Comparison of ENCODE assay signal across 17 cellular contexts in genomic region chr7:92612501-92612900, GRCh38. TPM values are rescaled to one million over a fixed set of nuclear protein-coding genes. Genes with fewer than 3 reads are reported as not detected.
A peak's percentile ranks its signal among the peaks of the same experiment; 100 is the strongest.
DNase-seq lines count a peak whose midpoint lies in the region; ATAC-seq and TF ChIP-seq lines count a peak whose summit lies in the region.
"Had no signal": no experiment of that assay in that cellular context is flagged by ENCODE, and none has a peak within 500 bp of the region (broad histone marks: within the 10 kb centered on the region; RNA-seq: fewer than 3 reads in every experiment).

No MANE protein-coding gene starts in this region.

- H3K4me1 Mint-ChIP-seq in activated CD8-positive, alpha-beta memory T cell treated with anti-CD3 and anti-CD28 coated beads, Interleukin-2, amount 10 ng/mL, durations not matched to agents 7 days and 5 days = peaks cover 50% of the 10 kb centered on the region
- H3K4me1 Mint-ChIP-seq in CD4-positive, alpha-beta T cell (ENCODE audit: low read depth) = peaks cover 6% of the 10 kb centered on the region

- peaks cover 49% of the 10 kb centered on the region for H3K4me1 ChIP-seq in skeletal muscle satellite cell (ENCODE audit: control insufficient read depth, insufficient read depth, low read length)
- H3K4me1 ChIP-seq: A549 had no signal

- peak overlapping the region; percentile 21 for H3K9ac ChIP-seq in SK-N-MC (ENCODE audit: insufficient read length)
- H3K9ac ChIP-seq in skeletal muscle satellite cell (ENCODE audit: low read depth, low read length) = peak overlapping the region; percentile 72

- no peak for DNase-seq in activated CD8-positive, alpha-beta memory T cell treated with anti-CD3 and anti-CD28 coated beads, Interleukin-2, amount 10 ng/mL, durations not matched to agents 7 days and 5 days
- no peak for DNase-seq in activated CD8-positive, alpha-beta memory T cell treated with anti-CD3 and anti-CD28 coated beads for 24 hours
- DNase-seq in SK-N-MC (ENCODE audit: low read depth, low spot score) (no peak), choroid plexus epithelial cell (ENCODE audit: low read depth) (peak; percentile 57), SHP77 (lab: John Stamatoyannopoulos, UW) (no peak)
- no peak for DNase-seq in activated effector memory CD4-positive, alpha-beta T cell treated with anti-CD3 and anti-CD28 coated beads, Interleukin-2, amount 50 U/mL, for 16 hours
- no peak for DNase-seq in CD4-positive, alpha-beta T cell
- DNase-seq: activated gamma-delta T cell treated with Interleukin-2 at 50 U/mL for 16 hours; DMS 273 treated with DMSO at 0.1 percent for 48 hours; mammary epithelial cell; MV-4-11; NCI-H2171 treated with DMSO at 0.1 percent for 48 hours; occipital lobe; stimulated activated CD4-positive, alpha-beta T cell treated with anti-CD3 and anti-CD28 coated beads, Interleukin-12 subunit alpha, Interleukin-12 subunit beta, amount 100 ng/mL, for 4 hours had no signal

- CTCF ChIA-PET in activated CD8-positive, alpha-beta memory T cell treated with anti-CD3 and anti-CD28 coated beads, Interleukin-2, amount 10 ng/mL, durations not matched to agents 7 days and 5 days (lab: Charles Lee) = interaction anchor here (0.9 to 6.4 kb wide), 10 partner anchors 8 to 223 kb away, joined by 3 to 46 read pairs (median 4); partner anchors contain the start of genes FAM133B and RBM48
- CTCF ChIA-PET in CD4-positive, alpha-beta T cell (lab: Charles Lee) = interaction anchor here (2.1 kb wide), 1 partner anchor 22 kb away, joined by 5 read pairs; the partner anchor contains the start of gene FAM133B

- no peak for ATAC-seq in activated CD8-positive, alpha-beta memory T cell treated with anti-CD3 and anti-CD28 coated beads, Interleukin-2, amount 10 ng/mL, durations not matched to agents 7 days and 5 days
- no peak for ATAC-seq in CD4-positive, alpha-beta T cell (ENCODE audit: poor library complexity)
- ATAC-seq: A549; activated CD4-positive, CD25-positive, alpha-beta regulatory T cell treated with anti-CD3 and anti-CD28 coated beads, Interleukin-2, amount 50 U/mL, for 24 hours had no signal

- H3K9me3 Mint-ChIP-seq in activated CD8-positive, alpha-beta memory T cell treated with anti-CD3 and anti-CD28 coated beads, Interleukin-2, amount 10 ng/mL, durations not matched to agents 7 days and 5 days (ENCODE audit: low read depth) = no peaks in the 10 kb centered on the region
- H3K9me3 Mint-ChIP-seq in CD4-positive, alpha-beta T cell = no peaks in the 10 kb centered on the region

- no peaks in the 10 kb centered on the region for H3K27me3 Mint-ChIP-seq in activated CD8-positive, alpha-beta memory T cell treated with anti-CD3 and anti-CD28 coated beads, Interleukin-2, amount 10 ng/mL, durations not matched to agents 7 days and 5 days
- H3K27me3 Mint-ChIP-seq in CD4-positive, alpha-beta T cell = no peaks in the 10 kb centered on the region

- H3K9me3 ChIP-seq in SK-N-MC (ENCODE audit: low read depth, low read length) (no peaks in the 10 kb centered on the region), skeletal muscle satellite cell (replicated peaks; ENCODE audit: low read length) (no peaks in the 10 kb centered on the region)
- no peaks in the 10 kb centered on the region for H3K9me3 ChIP-seq in CD4-positive, alpha-beta T cell (ENCODE audit: control insufficient read depth, low read length)
- H3K9me3 ChIP-seq: A549 had no signal

- H3K4me2 ChIP-seq in skeletal muscle satellite cell (ENCODE audit: low read length) = peak overlapping the region; percentile 69
- H3K4me2 ChIP-seq: A549 had no signal

- TF ChIP-seq CTCF in choroid plexus epithelial cell (conservative IDR thresholded peaks at IDR 0.05; ENCODE audit: low read depth, low read length) = no peak
- no peak for TF ChIP-seq CTCF in CD4-positive, alpha-beta T cell (IDR thresholded peaks at IDR 0.05)

- H3K36me3 ChIP-seq in SK-N-MC (ENCODE audit: insufficient read depth, low read length) (no peaks in the 10 kb centered on the region), skeletal muscle satellite cell (ENCODE audit: insufficient read depth, low read length) (peaks cover 36% of the 10 kb centered on the region)

- H3K27me3 ChIP-seq in skeletal muscle satellite cell (ENCODE audit: control insufficient read depth, insufficient read depth, low read length) = no peaks in the 10 kb centered on the region
- no peaks in the 10 kb centered on the region for H3K27me3 ChIP-seq in CD4-positive, alpha-beta T cell (ENCODE audit: control insufficient read depth, insufficient read depth, low read length)

- H3K27ac Mint-ChIP-seq in activated CD8-positive, alpha-beta memory T cell treated with anti-CD3 and anti-CD28 coated beads, Interleukin-2, amount 10 ng/mL, durations not matched to agents 7 days and 5 days = peak overlapping the region; percentile 72
- H3K27ac Mint-ChIP-seq in CD4-positive, alpha-beta T cell = no peak overlapping the region

- peak overlapping the region; percentile 21 for H3K4me3 Mint-ChIP-seq in activated CD8-positive, alpha-beta memory T cell treated with anti-CD3 and anti-CD28 coated beads, Interleukin-2, amount 10 ng/mL, durations not matched to agents 7 days and 5 days
- no peak overlapping the region for H3K4me3 Mint-ChIP-seq in CD4-positive, alpha-beta T cell

- POLR2A ChIA-PET in CD4-positive, alpha-beta T cell (lab: Charles Lee) = no interaction called here

- peak overlapping the region; percentile 53; the same call in 1 of the 2 replicates for H3K27ac ChIP-seq in SK-N-MC
- H3K27ac ChIP-seq in CD4-positive, alpha-beta T cell (ENCODE audit: low read depth, low read length) = no peak overlapping the region
- H3K27ac ChIP-seq: A549 had no signal

- peaks cover 30% of the 10 kb centered on the region for H3K36me3 Mint-ChIP-seq in activated CD8-positive, alpha-beta memory T cell treated with anti-CD3 and anti-CD28 coated beads, Interleukin-2, amount 10 ng/mL, durations not matched to agents 7 days and 5 days
- peaks cover 36% of the 10 kb centered on the region for H3K36me3 Mint-ChIP-seq in CD4-positive, alpha-beta T cell (ENCODE audit: low read depth)

- no peak overlapping the region for H3K4me3 ChIP-seq in SK-N-MC
- no peak overlapping the region for H3K4me3 ChIP-seq in choroid plexus epithelial cell (ENCODE audit: low read depth, low read length)
- H3K4me3 ChIP-seq in skeletal muscle satellite cell (ENCODE audit: low read length) = peak overlapping the region; percentile 33
- H3K4me3 ChIP-seq: A549 had no signal

- intact Hi-C loops in CD4-positive, alpha-beta T cell (cut with DNase I, micrococcal nuclease) = no loop called here

RNA-seq across cellular contexts. Expression of gene FAM133B, which starts 22.3 kb away (rescaled TPM):
- total RNA-seq in activated CD8-positive, alpha-beta memory T cell treated with anti-CD3 and anti-CD28 coated beads, Interleukin-2, amount 10 ng/mL, durations not matched to agents 7 days and 5 days = 10 to 100 TPM; 30.8 to 35.9 TPM
- total RNA-seq in skeletal muscle satellite cell (2012; rRNA removed) = 11.8 and 14.7 TPM in 2 replicates
- 10 to 100 TPM; 81.2 to 83.8 TPM for total RNA-seq in CD4-positive, alpha-beta T cell
